ENCODE assay signal across 20 cellular contexts in genomic region chr19:28377077-28377476, GRCh38.
DNase-seq lines count a peak whose midpoint lies in the region; ATAC-seq, FAIRE-seq and TF ChIP-seq lines count a peak whose summit lies in the region.
"Had no signal": no experiment of that assay in that cellular context is flagged by ENCODE, and none has a peak within 500 bp of the region (broad histone marks: within the 10 kb centered on the region; RNA-seq: fewer than 3 reads in every experiment).

No MANE protein-coding gene starts in this region.

- no peaks in the 10 kb centered on the region for H3K27me3 ChIP-seq in SK-N-SH (ENCODE audit: insufficient read depth)
- H3K27me3 ChIP-seq in GM12878 (replicated peaks in 1 of 2; ENCODE audit: control insufficient read depth in 2 of 2, insufficient read depth in 2 of 2, low read length in 1 of 2): no peaks in the 10 kb centered on the region
- H3K27me3 ChIP-seq: BLaER1, SJSA1 had no signal

- H3K27ac ChIP-seq in SK-N-SH (ENCODE audit: low read depth in 2 of 2, low read length in 1 of 2) (no peak overlapping the region), GM12878 (ENCODE audit: control insufficient read depth, insufficient read depth) (no peak overlapping the region)
- H3K27ac ChIP-seq: BLaER1, SJSA1 had no signal

- TF ChIP-seq EP300 in SK-N-SH (IDR thresholded peaks at IDR 0.05; ENCODE audit: borderline replicate concordance in 1 of 2, low read depth in 1 of 2, low read length in 1 of 2) (no peak), GM12878 (IDR thresholded peaks at IDR 0.05; ENCODE audit: borderline replicate concordance in 1 of 2, control insufficient read depth in 1 of 2, low read depth in 2 of 2, low read length in 2 of 2) (no peak)

- H3K79me2 ChIP-seq in SK-N-SH (ENCODE audit: insufficient read depth): no peaks in the 10 kb centered on the region
- no peaks in the 10 kb centered on the region for H3K79me2 ChIP-seq in GM12878 (ENCODE audit: control insufficient read depth, insufficient read depth, low read length)

- H3F3A ChIP-seq in SK-N-SH (replicated peaks; ENCODE audit: insufficient read depth): no peaks in the 10 kb centered on the region

- no TSS peak for BruUV-seq in GM12878 (replicated peaks; lab: Mats Ljungman, UMichigan)

- CTCF ChIA-PET in SK-N-SH (lab: Yijun Ruan, JAX) (no interaction called here), GM12878 (lab: Yijun Ruan, JAX) (no interaction called here)

- H3K36me3 ChIP-seq in SK-N-SH (replicated peaks in 1 of 2; ENCODE audit: control insufficient read depth in 1 of 2, insufficient read depth in 2 of 2, low read length in 1 of 2) (no peaks in the 10 kb centered on the region), GM12878 (ENCODE audit: control insufficient read depth in 2 of 2, insufficient read depth in 2 of 2, low read length in 1 of 2) (no peaks in the 10 kb centered on the region)
- H3K36me3 ChIP-seq: BLaER1, SJSA1 had no signal

- TF ChIP-seq CTCF in SK-N-SH (IDR thresholded peaks at IDR 0.05) (no peak), GM12878 (IDR thresholded peaks at IDR 0.05 in 2 of 3, conservative IDR thresholded peaks at IDR 0.05 in 1 of 3; ENCODE audit: control insufficient read depth in 2 of 3, extremely low read depth in 1 of 3, insufficient read depth in 1 of 3, low read depth in 3 of 3, low read length in 3 of 3) (no peak)

- RAD21 ChIA-PET in GM12878 (lab: Charles Lee; ENCODE audit: unreplicated experiment): no interaction called here

- FAIRE-seq in GM12878 (lab: Jason Lieb, UNC): no peak
- no peak for FAIRE-seq in H54 (lab: Jason Lieb, UNC)
- FAIRE-seq: astrocyte had no signal

- no peaks in the 10 kb centered on the region for H3K9me3 ChIP-seq in SK-N-SH
- H3K9me3 ChIP-seq in GM12878 (replicated peaks; ENCODE audit: control insufficient read depth, insufficient read depth, low read length): no peaks in the 10 kb centered on the region
- H3K9me3 ChIP-seq: BLaER1, SJSA1 had no signal

- in situ Hi-C loops in GM12878 (cut with MboI): no loop called here

- TF ChIP-seq POLR2A in GM12878 (IDR thresholded peaks at IDR 0.05; ENCODE audit: low read depth, low read length): no peak
- no peak for TF ChIP-seq POLR2A in H54 (IDR thresholded peaks at IDR 0.05; ENCODE audit: low read depth, low read length)

- H3K9me2 ChIP-seq in SK-N-SH: no peaks in the 10 kb centered on the region

- intact Hi-C loops in GM12878 (cut with micrococcal nuclease; ENCODE audit: unreplicated experiment): no loop called here

- H3K4me3 ChIP-seq in SK-N-SH (ENCODE audit: low read depth in 2 of 2, low read length in 1 of 2): no peak overlapping the region
- H3K4me3 ChIP-seq in Jurkat, Clone E6-1 (ENCODE audit: low read length): no peak overlapping the region
- H3K4me3 ChIP-seq in GM12878: no peak overlapping the region
- H3K4me3 ChIP-seq: BLaER1, SJSA1 had no signal

- H2AFZ ChIP-seq in SK-N-SH (ENCODE audit: low read depth) (no peak overlapping the region), GM12878 (ENCODE audit: control insufficient read depth, low read depth, low read length) (no peak overlapping the region)

- H3K4me1 ChIP-seq in SK-N-SH (ENCODE audit: control insufficient read depth in 1 of 2, insufficient read depth in 2 of 2, low read depth in 1 of 2, low read length in 1 of 2) (no peaks in the 10 kb centered on the region), GM12878 (ENCODE audit: control insufficient read depth, insufficient read depth, low read length) (no peaks in the 10 kb centered on the region)
- H3K4me1 ChIP-seq: BLaER1, SJSA1 had no signal

- no peak overlapping the region for H3K9ac ChIP-seq in SK-N-SH
- H3K9ac ChIP-seq in GM12878 (ENCODE audit: control insufficient read depth, insufficient read depth, low read length): no peak overlapping the region
- H3K9ac ChIP-seq: BLaER1 had no signal

- no peaks in the 10 kb centered on the region for H4K20me1 ChIP-seq in SK-N-SH (ENCODE audit: insufficient read depth)
- H4K20me1 ChIP-seq in GM12878 (ENCODE audit: control insufficient read depth, insufficient read depth): no peaks in the 10 kb centered on the region
- H4K20me1 ChIP-seq: BLaER1 had no signal

- H3K4me2 ChIP-seq in SK-N-SH (no peak overlapping the region), GM12878 (ENCODE audit: control insufficient read depth, insufficient read depth) (no peak overlapping the region)
- H3K4me2 ChIP-seq: BLaER1 had no signal

- DNase-seq in SK-N-SH (no peak), GM12878 (ENCODE audit: low read depth, low spot score) (no peak), myocyte (ENCODE audit: low read depth) (peak; percentile 7), NCI-H526 (lab: John Stamatoyannopoulos, UW) (no peak), H54 (ENCODE audit: insufficient read length, low spot score) (no peak), AML-193 (lab: John Stamatoyannopoulos, UW) (no peak)
- DNase-seq in Jurkat, Clone E6-1 (ENCODE audit: low read depth, low spot score): peak; percentile 24
- DNase-seq: 8988T; activated CD4-positive, alpha-beta T cell treated with anti-CD3 and anti-CD28 coated beads, Interleukin-2, amount 50 U/mL, for 4 hours; activated naive CD4-positive, alpha-beta T cell treated with Interleukin-2 at 50 U/mL for 16 hours; DMS 273 treated with DMSO at 0.1 percent for 48 hours; foreskin melanocyte; left cardiac atrium; midbrain; NCI-H524 treated with DMSO at 0.1 percent for 48 hours had no signal

- no peak for TF ChIP-seq RAD21 in SK-N-SH (IDR thresholded peaks at IDR 0.05; ENCODE audit: low read length)
- no peak for TF ChIP-seq RAD21 in GM12878 (IDR thresholded peaks at IDR 0.05; ENCODE audit: insufficient read depth, low read depth, low read length)

- ATAC-seq in SK-N-SH treated with all-trans-retinoic acid at 6 μM for 48 hours (no peak), GM12878 (no peak)
- ATAC-seq: left cardiac atrium; stimulated activated memory B cell treated with anti-CD40 and anti-IgM and Interleukin-4, amounts not matched to agents 10 μg/mL and 1 μg/mL and 100 μg/mL, for 72 hours had no signal

- POLR2A ChIA-PET in SK-N-SH (lab: Yijun Ruan, JAX): no interaction called here
- POLR2A ChIA-PET in GM12878 (lab: Charles Lee): no interaction called here

- WGBS in SK-N-SH (ENCODE audit: low lambda C conversion rate): 13% methylated on average over 9 of the region's 9 CpGs
- WGBS in GM12878 (ENCODE audit: insufficient coverage, insufficient replicate concordance, low lambda C conversion rate, missing lambda C conversion rate): 46% methylated on average over 9 of the region's 9 CpGs

- SMC1A ChIA-PET in GM12878 (lab: Charles Lee; ENCODE audit: uncharacterized antibody, unreplicated experiment): no interaction called here

TF ChIP-seq in SK-N-SH treated with all-trans-retinoic acid at 6 μM for 48 hours, 23 proteins besides CTCF, POLR2A, EP300 and RAD21:
- no peak for TF ChIP-seq ZNF70 (CRISPR knock-in tag; IDR thresholded peaks at IDR 0.05)
- TF ChIP-seq PPARA (CRISPR knock-in tag; IDR thresholded peaks at IDR 0.05; ENCODE audit: borderline replicate concordance): no peak
- TF ChIP-seq ZNF565 (CRISPR knock-in tag; conservative IDR thresholded peaks at IDR 0.05; ENCODE audit: low read depth): no peak
- no peak for TF ChIP-seq TCF4 (CRISPR knock-in tag; IDR thresholded peaks at IDR 0.05; ENCODE audit: borderline replicate concordance)
- TF ChIP-seq SNAI2 (CRISPR knock-in tag; IDR thresholded peaks at IDR 0.05): no peak
- no peak for TF ChIP-seq BACH2 (CRISPR knock-in tag; IDR thresholded peaks at IDR 0.05; ENCODE audit: borderline replicate concordance)
- no peak for TF ChIP-seq ESRRG (CRISPR knock-in tag; IDR thresholded peaks at IDR 0.05)
- TF ChIP-seq CREB5 (CRISPR knock-in tag; IDR thresholded peaks at IDR 0.05; ENCODE audit: low read depth): no peak
- TF ChIP-seq RARB (CRISPR knock-in tag; IDR thresholded peaks at IDR 0.05): no peak

TF ChIP-seq in GM12878, 131 proteins besides CTCF, POLR2A, EP300 and RAD21:
- TF ChIP-seq REST (IDR thresholded peaks at IDR 0.05; ENCODE audit: low read depth, low read length) (peak; percentile 61; the same call in 1 of the 2 replicates), ZSCAN29 (IDR thresholded peaks at IDR 0.05) (no peak)

Comparison
In these comparisons a context has a peak if more than half of its experiments do, and no peak if none do; other contexts are left out.
1. DNase-seq: peak in Jurkat, Clone E6-1 (single experiment) and myocyte (single experiment); none in SK-N-SH (single experiment), GM12878 (single experiment), NCI-H526 (0 of 2), H54 (single experiment) and AML-193 (0 of 2).
2. Of the 26 proteins assayed by ChIP-seq in both GM12878 and SK-N-SH: peak only in GM12878: none; only in SK-N-SH: none; in both: REST; in neither: 25.